In the genomic region with DNA sequence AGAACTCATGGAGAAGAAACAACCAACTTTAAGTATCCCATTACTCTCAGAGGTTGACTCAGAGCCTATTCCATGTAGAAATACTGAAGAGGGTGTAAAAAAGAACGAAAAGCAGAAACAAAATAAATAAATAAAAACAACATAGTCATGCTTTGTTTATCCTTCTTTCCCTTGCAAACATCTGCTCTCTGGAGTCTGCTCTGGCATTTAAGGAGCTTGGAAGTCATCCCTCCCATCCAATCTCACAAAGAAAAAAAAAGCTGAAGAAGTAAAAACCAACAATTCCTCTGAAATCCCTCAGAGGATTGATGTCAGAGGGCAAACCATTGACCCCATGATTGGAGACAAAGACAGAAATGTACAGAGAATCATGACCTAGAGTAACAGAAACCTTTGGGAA, we compare ENCODE assay signal across 10 cellular contexts.
A peak's percentile ranks its signal among the peaks of the same experiment; 100 is the strongest.
DNase-seq lines count a peak whose midpoint lies in the region; TF ChIP-seq lines count a peak whose summit lies in the region.
"Had no signal": no experiment of that assay in that cellular context is flagged by ENCODE, and none has a peak within 500 bp of the region (broad histone marks: within the 10 kb centered on the region; RNA-seq: fewer than 3 reads in every experiment).

No MANE protein-coding gene starts in this region.

- H3K36me3 Mint-ChIP-seq in nephron progenitor cell (ENCODE audit: low read depth) = no peaks in the 10 kb centered on the region
- H3K36me3 Mint-ChIP-seq: CD4-positive, alpha-beta memory T cell had no signal

- peaks cover 3% of the 10 kb centered on the region for H3K27me3 Mint-ChIP-seq in nephron progenitor cell (ENCODE audit: low read depth, poor library complexity)
- H3K27me3 Mint-ChIP-seq: CD4-positive, alpha-beta memory T cell had no signal

- H3K4me3 Mint-ChIP-seq in nephron progenitor cell = no peak overlapping the region
- H3K4me3 Mint-ChIP-seq: CD4-positive, alpha-beta memory T cell had no signal

- DNase-seq in LHCN-M2 (ENCODE audit: low read depth) = peak; percentile 6
- DNase-seq in fibroblast of peridontal ligament (ENCODE audit: extremely low read depth) = peak; percentile 23
- DNase-seq in nephron progenitor cell = no peak
- no peak for DNase-seq in mucosa of gallbladder (ENCODE audit: low spot score)
- no peak for DNase-seq in stimulated activated CD4-positive, alpha-beta T cell treated with anti-CD3 and anti-CD28 coated beads, Interleukin-2, amount 100 ng/mL, for 24 hours
- DNase-seq in HuH-7.5 (ENCODE audit: low spot score) = no peak
- DNase-seq: BE2C; CD4-positive, alpha-beta memory T cell; DMS79 treated with DMSO at 0.1 percent for 48 hours; GF-D8 had no signal

- no peak for TF ChIP-seq CTCF in nephron progenitor cell (IDR thresholded peaks at IDR 0.05)

- peaks cover 24% of the 10 kb centered on the region for H3K4me1 Mint-ChIP-seq in nephron progenitor cell
- H3K4me1 Mint-ChIP-seq: CD4-positive, alpha-beta memory T cell had no signal

- H3K9me3 Mint-ChIP-seq in nephron progenitor cell = no peaks in the 10 kb centered on the region

- H3K27ac Mint-ChIP-seq in nephron progenitor cell = peak overlapping the region; percentile 67
- H3K27ac Mint-ChIP-seq: CD4-positive, alpha-beta memory T cell had no signal

Comparison
In these comparisons a context has a peak if more than half of its experiments do, and no peak if none do; other contexts are left out.
1. DNase-seq: peak in LHCN-M2 (single experiment) and fibroblast of peridontal ligament (single experiment); none in nephron progenitor cell (single experiment), mucosa of gallbladder (single experiment), stimulated activated CD4-positive, alpha-beta T cell treated with anti-CD3 and anti-CD28 coated beads, Interleukin-2, amount 100 ng/mL, for 24 hours (0 of 2) and HuH-7.5 (single experiment).